1 cellular context compared by ENCODE assay signal in the genomic region with DNA sequence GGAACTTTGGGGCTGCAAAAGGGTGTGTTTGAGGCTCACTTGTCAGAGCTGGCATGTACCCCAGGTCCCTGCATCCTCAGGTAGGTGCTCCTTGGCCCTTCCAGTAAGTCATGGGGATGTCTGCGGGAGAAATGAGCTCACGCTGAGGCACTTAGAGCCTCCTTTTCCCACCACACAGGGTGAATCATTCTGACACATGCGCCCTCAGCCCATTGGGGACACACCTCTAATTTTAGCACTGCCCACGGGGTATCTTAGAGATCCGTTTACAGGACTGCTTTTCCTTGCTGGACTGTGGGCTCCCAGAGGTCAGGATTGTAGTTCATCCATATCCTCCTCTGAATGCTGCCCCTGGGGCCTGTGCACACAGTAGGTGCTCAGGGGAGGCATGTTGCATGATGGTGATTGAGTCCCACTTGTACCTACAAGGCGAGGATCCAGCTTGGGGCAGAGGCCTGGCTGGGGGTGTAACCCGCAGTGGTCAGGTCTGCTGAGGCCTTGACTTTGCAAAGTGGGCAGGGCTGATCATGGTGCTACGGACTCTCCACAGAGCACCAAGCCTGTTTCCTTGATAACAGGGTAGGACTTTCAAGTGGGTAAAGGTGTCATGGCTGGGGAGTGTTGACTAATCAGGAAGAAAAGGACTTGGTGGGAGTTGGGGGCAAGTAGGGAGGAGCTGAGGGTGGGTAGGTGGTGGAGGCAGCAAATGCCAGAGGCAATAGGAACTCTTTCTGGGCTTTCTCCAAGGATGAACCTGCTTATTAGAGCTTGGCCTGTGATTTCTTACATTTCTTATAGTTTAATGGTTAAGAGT.
TF ChIP-seq lines count a peak whose summit lies in the region.

No MANE protein-coding gene starts in this region.

TF ChIP-seq in SK-N-SH treated with all-trans-retinoic acid at 6 μM for 48 hours, 23 proteins besides CTCF, POLR2A, EP300 and RAD21 (continued from another document):
- no peak for TF ChIP-seq RARB (CRISPR knock-in tag; IDR thresholded peaks at IDR 0.05)
- TF ChIP-seq ZNF565 (CRISPR knock-in tag; conservative IDR thresholded peaks at IDR 0.05; ENCODE audit: low read depth): no peak
- no peak for TF ChIP-seq ESRRG (CRISPR knock-in tag; IDR thresholded peaks at IDR 0.05)
- no peak for TF ChIP-seq PPARA (CRISPR knock-in tag; IDR thresholded peaks at IDR 0.05; ENCODE audit: borderline replicate concordance)
- no peak for TF ChIP-seq TOX (CRISPR knock-in tag; IDR thresholded peaks at IDR 0.05; ENCODE audit: borderline replicate concordance)
- TF ChIP-seq, protein P1, sequence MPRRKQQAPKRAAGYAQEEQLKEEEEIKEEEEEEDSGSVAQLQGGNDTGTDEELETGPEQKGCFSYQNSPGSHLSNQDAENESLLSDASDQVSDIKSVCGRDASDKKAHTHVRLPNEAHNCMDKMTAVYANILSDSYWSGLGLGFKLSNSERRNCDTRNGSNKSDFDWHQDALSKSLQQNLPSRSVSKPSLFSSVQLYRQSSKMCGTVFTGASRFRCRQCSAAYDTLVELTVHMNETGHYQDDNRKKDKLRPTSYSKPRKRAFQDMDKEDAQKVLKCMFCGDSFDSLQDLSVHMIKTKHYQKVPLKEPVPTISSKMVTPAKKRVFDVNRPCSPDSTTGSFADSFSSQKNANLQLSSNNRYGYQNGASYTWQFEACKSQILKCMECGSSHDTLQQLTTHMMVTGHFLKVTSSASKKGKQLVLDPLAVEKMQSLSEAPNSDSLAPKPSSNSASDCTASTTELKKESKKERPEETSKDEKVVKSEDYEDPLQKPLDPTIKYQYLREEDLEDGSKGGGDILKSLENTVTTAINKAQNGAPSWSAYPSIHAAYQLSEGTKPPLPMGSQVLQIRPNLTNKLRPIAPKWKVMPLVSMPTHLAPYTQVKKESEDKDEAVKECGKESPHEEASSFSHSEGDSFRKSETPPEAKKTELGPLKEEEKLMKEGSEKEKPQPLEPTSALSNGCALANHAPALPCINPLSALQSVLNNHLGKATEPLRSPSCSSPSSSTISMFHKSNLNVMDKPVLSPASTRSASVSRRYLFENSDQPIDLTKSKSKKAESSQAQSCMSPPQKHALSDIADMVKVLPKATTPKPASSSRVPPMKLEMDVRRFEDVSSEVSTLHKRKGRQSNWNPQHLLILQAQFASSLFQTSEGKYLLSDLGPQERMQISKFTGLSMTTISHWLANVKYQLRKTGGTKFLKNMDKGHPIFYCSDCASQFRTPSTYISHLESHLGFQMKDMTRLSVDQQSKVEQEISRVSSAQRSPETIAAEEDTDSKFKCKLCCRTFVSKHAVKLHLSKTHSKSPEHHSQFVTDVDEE (CRISPR knock-in tag; IDR thresholded peaks at IDR 0.05): no peak
- TF ChIP-seq OSR1 (CRISPR knock-in tag; IDR thresholded peaks at IDR 0.05): no peak
- no peak for TF ChIP-seq BACH2 (CRISPR knock-in tag; IDR thresholded peaks at IDR 0.05; ENCODE audit: borderline replicate concordance)
- TF ChIP-seq ZFP30 (CRISPR knock-in tag; IDR thresholded peaks at IDR 0.05): no peak
